ENCODE assay signal across 18 cellular contexts in genomic region chr7:132422502-132423101, GRCh38.
DNase-seq lines count a peak whose midpoint lies in the region; ATAC-seq, FAIRE-seq and TF ChIP-seq lines count a peak whose summit lies in the region.
"Had no signal": no experiment of that assay in that cellular context is flagged by ENCODE, and none has a peak within 500 bp of the region (broad histone marks: within the 10 kb centered on the region; RNA-seq: fewer than 3 reads in every experiment).

No MANE protein-coding gene starts in this region.

- H3K79me2 ChIP-seq in osteoblast (ENCODE audit: insufficient read depth, low read length): no peaks in the 10 kb centered on the region

- DNase-seq in AG10803 (ENCODE audit: low read depth) (peak; percentile 62), RCC 7860 (ENCODE audit: low spot score) (peak; percentile 27), fibroblast of the aortic adventitia (ENCODE audit: low read depth) (peak; percentile 92), osteoblast (ENCODE audit: insufficient read length, low spot score, missing footprints) (peak; percentile 81), SIG-M5 (lab: John Stamatoyannopoulos, UW) (no peak), GM13976 (ENCODE audit: low spot score) (no peak)
- no peak for DNase-seq in stimulated activated CD4-positive, alpha-beta T cell treated with anti-CD3 and anti-CD28 coated beads, Interleukin-4, amount 100 ng/mL, for 24 hours
- no peak for DNase-seq in activated CD8-positive, alpha-beta T cell treated with anti-CD3 and anti-CD28 coated beads, Interleukin-2, amount 10 ng/mL, durations not matched to agents 7 days and 5 days
- DNase-seq: activated effector memory CD4-positive, alpha-beta T cell treated with anti-CD3 and anti-CD28 coated beads, Interleukin-2, amount 50 U/mL, for 16 hours; CD4-positive, alpha-beta T cell; DMS79; naive thymus-derived CD8-positive, alpha-beta T cell; NCI-H2107; stimulated activated naive CD8-positive, alpha-beta T cell treated with anti-CD3 and anti-CD28 coated beads, Interleukin-15, Interleukin-2, amounts not matched to agents 100 U/mL and 50 U/mL, for 24 hours had no signal

- no peaks in the 10 kb centered on the region for H3K36me3 ChIP-seq in osteoblast (ENCODE audit: insufficient read depth, low read length)

- FAIRE-seq in RCC 7860 (lab: Jason Lieb, UNC): no peak
- FAIRE-seq: colon, HepG2 had no signal

- POLR2A ChIA-PET in activated CD8-positive, alpha-beta T cell treated with anti-CD3 and anti-CD28 coated beads, Interleukin-2, amount 10 ng/mL, durations not matched to agents 7 days and 5 days (lab: Charles Lee): interaction anchor here (0.7 to 0.8 kb wide), 2 partner anchors 9 to 135 kb away, joined by 3 read pairs; no protein-coding TSS in a partner anchor

- H3K9me3 ChIP-seq in osteoblast (ENCODE audit: low read depth, low read length): no peaks in the 10 kb centered on the region

- H3K27ac ChIP-seq in osteoblast (ENCODE audit: low read depth, low read length): peak overlapping the region; percentile 36

- no peak overlapping the region for H3K27ac Mint-ChIP-seq in activated CD8-positive, alpha-beta T cell treated with anti-CD3 and anti-CD28 coated beads, Interleukin-2, amount 10 ng/mL, durations not matched to agents 7 days and 5 days
- H3K27ac Mint-ChIP-seq: CD4-positive, alpha-beta T cell had no signal

- TF ChIP-seq CTCF in AG10803 (conservative IDR thresholded peaks at IDR 0.05; ENCODE audit: low read length) (no peak), fibroblast of the aortic adventitia (IDR thresholded peaks at IDR 0.05; ENCODE audit: insufficient read depth, low read length) (no peak), osteoblast (IDR thresholded peaks at IDR 0.05; ENCODE audit: extremely low read depth, low read depth, low read length) (no peak), GM13976 (IDR thresholded peaks at IDR 0.05; ENCODE audit: borderline replicate concordance, control extremely low read depth, extremely low read depth, insufficient read depth, missing control alignments) (no peak)

- peaks cover 55% of the 10 kb centered on the region for H3K4me1 Mint-ChIP-seq in activated CD8-positive, alpha-beta T cell treated with anti-CD3 and anti-CD28 coated beads, Interleukin-2, amount 10 ng/mL, durations not matched to agents 7 days and 5 days (ENCODE audit: low read depth)

- H2AFZ ChIP-seq in osteoblast (ENCODE audit: low read length): no peak overlapping the region

- peaks cover 10% of the 10 kb centered on the region for H3K9me3 Mint-ChIP-seq in activated CD8-positive, alpha-beta T cell treated with anti-CD3 and anti-CD28 coated beads, Interleukin-2, amount 10 ng/mL, durations not matched to agents 7 days and 5 days (ENCODE audit: insufficient read depth)

- H3K27me3 ChIP-seq in osteoblast (ENCODE audit: insufficient read depth, low read length): no peaks in the 10 kb centered on the region

- H3K4me2 ChIP-seq in osteoblast (ENCODE audit: insufficient read depth, low read length): peak overlapping the region; percentile 11

- CTCF ChIA-PET in activated CD8-positive, alpha-beta T cell treated with anti-CD3 and anti-CD28 coated beads, Interleukin-2, amount 10 ng/mL, durations not matched to agents 7 days and 5 days (lab: Charles Lee): interaction anchor here (1.2 to 2.3 kb wide), 2 partner anchors 17 to 28 kb away, joined by 3 to 7 read pairs; no protein-coding TSS in a partner anchor

- no peak overlapping the region for H3K4me3 Mint-ChIP-seq in activated CD8-positive, alpha-beta T cell treated with anti-CD3 and anti-CD28 coated beads, Interleukin-2, amount 10 ng/mL, durations not matched to agents 7 days and 5 days
- H3K4me3 Mint-ChIP-seq: CD4-positive, alpha-beta T cell; naive thymus-derived CD8-positive, alpha-beta T cell had no signal

- no peak overlapping the region for H3K4me3 ChIP-seq in AG10803 (ENCODE audit: low read length)
- no peak overlapping the region for H3K4me3 ChIP-seq in fibroblast of the aortic adventitia (ENCODE audit: low read depth, low read length)
- H3K4me3 ChIP-seq in osteoblast (ENCODE audit: insufficient read depth, low read length): no peak overlapping the region
- H3K4me3 ChIP-seq: lung had no signal

- in situ Hi-C loops in GM13976 (cut with MboI; ENCODE audit: low sequenced_read_pairs, unreplicated experiment): no loop called here

- peaks cover 21% of the 10 kb centered on the region for H3K4me1 ChIP-seq in osteoblast (ENCODE audit: insufficient read depth, low read length)

- peaks cover 51% of the 10 kb centered on the region for H3K36me3 Mint-ChIP-seq in activated CD8-positive, alpha-beta T cell treated with anti-CD3 and anti-CD28 coated beads, Interleukin-2, amount 10 ng/mL, durations not matched to agents 7 days and 5 days (ENCODE audit: low read depth)

- no peak for ATAC-seq in activated CD8-positive, alpha-beta T cell treated with anti-CD3 and anti-CD28 coated beads, Interleukin-2, amount 10 ng/mL, durations not matched to agents 7 days and 5 days
- ATAC-seq: HepG2; naive thymus-derived CD8-positive, alpha-beta T cell; SK-N-SH treated with all-trans-retinoic acid at 6 μM for 48 hours; stimulated activated naive CD8-positive, alpha-beta T cell treated with anti-CD3 and anti-CD28 coated beads, Interleukin-15, Interleukin-2, amounts not matched to agents 100 U/mL and 50 U/mL, for 24 hours had no signal

- H4K20me1 ChIP-seq in osteoblast (ENCODE audit: insufficient read depth, low read length): no peaks in the 10 kb centered on the region

- H3K27me3 Mint-ChIP-seq in activated CD8-positive, alpha-beta T cell treated with anti-CD3 and anti-CD28 coated beads, Interleukin-2, amount 10 ng/mL, durations not matched to agents 7 days and 5 days (ENCODE audit: low read depth): peaks cover 16% of the 10 kb centered on the region
- H3K27me3 Mint-ChIP-seq: CD4-positive, alpha-beta T cell; naive thymus-derived CD8-positive, alpha-beta T cell had no signal

Comparison
In these comparisons a context has a peak if more than half of its experiments do, and no peak if none do; other contexts are left out.
1. DNase-seq: peak in AG10803 (single experiment), RCC 7860 (single experiment), fibroblast of the aortic adventitia (single experiment) and osteoblast (single experiment); none in stimulated activated CD4-positive, alpha-beta T cell treated with anti-CD3 and anti-CD28 coated beads, Interleukin-4, amount 100 ng/mL, for 24 hours (single experiment), SIG-M5 (single experiment), GM13976 (single experiment) and activated CD8-positive, alpha-beta T cell treated with anti-CD3 and anti-CD28 coated beads, Interleukin-2, amount 10 ng/mL, durations not matched to agents 7 days and 5 days (single experiment).